Comparison of ENCODE assay signal across 8 cellular contexts in the genomic region with DNA sequence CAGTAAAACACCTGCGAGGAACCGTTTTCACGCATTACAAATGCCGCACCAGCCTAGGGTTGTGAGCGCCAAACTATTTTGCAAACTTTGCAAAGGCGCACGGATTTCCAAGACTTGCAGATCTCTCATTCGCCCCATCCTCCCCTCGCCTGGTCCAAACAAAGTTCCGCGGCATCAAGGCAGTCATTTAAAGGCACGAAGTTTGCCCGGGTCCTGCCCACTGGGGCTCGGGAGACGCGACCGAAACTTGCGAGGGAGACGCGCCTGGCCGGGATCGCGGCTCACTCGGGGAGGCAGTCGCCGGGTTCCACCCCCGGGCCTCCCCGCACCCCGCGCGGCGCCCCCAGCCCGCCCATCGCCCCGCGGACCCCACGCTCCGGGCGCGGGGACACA. TPM values are rescaled to one million over a fixed set of nuclear protein-coding genes. Genes with fewer than 3 reads are reported as not detected.
A peak's percentile ranks its signal among the peaks of the same experiment; 100 is the strongest.
DNase-seq lines count a peak whose midpoint lies in the region; ATAC-seq and TF ChIP-seq lines count a peak whose summit lies in the region.

No MANE protein-coding gene starts in this region.

- H3K27me3 ChIP-seq in endodermal cell (ENCODE audit: control insufficient read depth, insufficient read depth, low read length, poor library complexity, severe bottlenecking) (peaks cover 9% of the 10 kb centered on the region), mononuclear cell (ENCODE audit: insufficient read depth, low read length) (no peaks in the 10 kb centered on the region), thoracic aorta (replicated peaks; ENCODE audit: insufficient read depth) (no peaks in the 10 kb centered on the region)

- POLR2A ChIA-PET in activated CD4-positive, alpha-beta T cell treated with anti-CD3 and anti-CD28 coated beads, Interleukin-2, amount 10 ng/mL, durations not matched to agents 7 days and 5 days (lab: Charles Lee), result no interaction called here

- H3K4me1 ChIP-seq in endodermal cell (ENCODE audit: control insufficient read depth, insufficient read depth, low read length) (peaks cover 3% of the 10 kb centered on the region), mononuclear cell (ENCODE audit: insufficient read depth, low read length) (peaks cover 40% of the 10 kb centered on the region), thoracic aorta (ENCODE audit: control insufficient read depth in 1 of 2, low read depth in 2 of 2) (peaks cover 5 to 11% of the 10 kb centered on the region in 2 donors)

- peak overlapping the region; percentile 85 for H3K4me3 Mint-ChIP-seq in activated CD4-positive, alpha-beta T cell treated with anti-CD3 and anti-CD28 coated beads, Interleukin-2, amount 10 ng/mL, durations not matched to agents 7 days and 5 days
- peak overlapping the region; percentile 91 for H3K4me3 Mint-ChIP-seq in endodermal cell

- ATAC-seq in GM19023 (IDR thresholded peaks at IDR 0.05; ENCODE audit: unreplicated experiment), result peak; percentile 19
- ATAC-seq in HG03565 (IDR thresholded peaks at IDR 0.05; ENCODE audit: unreplicated experiment), result peak; percentile 5
- ATAC-seq in thoracic aorta (ENCODE audit: insufficient number of reproducible peaks, low FRiP score, low read depth), result no peak

- H3K9me3 ChIP-seq in endodermal cell (ENCODE audit: control insufficient read depth, low read length) (peaks cover 5% of the 10 kb centered on the region), mononuclear cell (ENCODE audit: low read depth, low read length) (no peaks in the 10 kb centered on the region), thoracic aorta (no peaks in the 10 kb centered on the region)

- CTCF ChIA-PET in activated CD4-positive, alpha-beta T cell treated with anti-CD3 and anti-CD28 coated beads, Interleukin-2, amount 10 ng/mL, durations not matched to agents 7 days and 5 days (lab: Charles Lee), result no interaction called here

- in situ Hi-C loops in ACHN (cut with HindIII; ENCODE audit: low pct_ligation_motif_present, low pct_unique_long_range_greater_than_20kb, low sequenced_read_pairs), result no loop called here

- H3K27me3 Mint-ChIP-seq in activated CD4-positive, alpha-beta T cell treated with anti-CD3 and anti-CD28 coated beads, Interleukin-2, amount 10 ng/mL, durations not matched to agents 7 days and 5 days, result peaks cover 34% of the 10 kb centered on the region
- peaks cover 17% of the 10 kb centered on the region for H3K27me3 Mint-ChIP-seq in endodermal cell (ENCODE audit: insufficient read depth)

- peak overlapping the region; percentile 87 for H3K4me3 ChIP-seq in endodermal cell (ENCODE audit: low read length)
- H3K4me3 ChIP-seq in mononuclear cell (ENCODE audit: low read length), result peak overlapping the region; percentile 73
- peak overlapping the region; percentile 93 for H3K4me3 ChIP-seq in thoracic aorta

- H3K27ac ChIP-seq in endodermal cell (ENCODE audit: low read depth, low read length) (peak overlapping the region; percentile 91), thoracic aorta (peak overlapping the region; percentile 79 to 83)

- H3K36me3 ChIP-seq in endodermal cell (ENCODE audit: control insufficient read depth, insufficient read depth, low read length) (no peaks in the 10 kb centered on the region), thoracic aorta (no peaks in the 10 kb centered on the region)

- no peaks in the 10 kb centered on the region for H3K36me3 Mint-ChIP-seq in activated CD4-positive, alpha-beta T cell treated with anti-CD3 and anti-CD28 coated beads, Interleukin-2, amount 10 ng/mL, durations not matched to agents 7 days and 5 days (ENCODE audit: low read depth)
- peaks cover 1% of the 10 kb centered on the region for H3K36me3 Mint-ChIP-seq in endodermal cell (ENCODE audit: low read depth)

- H3K4me1 Mint-ChIP-seq in activated CD4-positive, alpha-beta T cell treated with anti-CD3 and anti-CD28 coated beads, Interleukin-2, amount 10 ng/mL, durations not matched to agents 7 days and 5 days, result peaks cover 53% of the 10 kb centered on the region
- H3K4me1 Mint-ChIP-seq in endodermal cell, result peaks cover 28% of the 10 kb centered on the region

- WGBS in endodermal cell (ENCODE audit: insufficient coverage in 1 of 2, insufficient read length in 1 of 2), 2 experiments, result 0% methylated on average over 13 to 40 of the region's 40 CpGs

- TF ChIP-seq CTCF in endodermal cell (conservative IDR thresholded peaks at IDR 0.05), result no peak
- TF ChIP-seq CTCF in thoracic aorta (IDR thresholded peaks at IDR 0.05), result no peak

- peaks cover 5% of the 10 kb centered on the region for H3K9me3 Mint-ChIP-seq in activated CD4-positive, alpha-beta T cell treated with anti-CD3 and anti-CD28 coated beads, Interleukin-2, amount 10 ng/mL, durations not matched to agents 7 days and 5 days
- no peaks in the 10 kb centered on the region for H3K9me3 Mint-ChIP-seq in endodermal cell

- DNase-seq in ACHN (peak; percentile 42), endodermal cell (peak; percentile 65), thoracic aorta (ENCODE audit: low spot score) (no peak), iPS-NIHi7 (ENCODE audit: extremely low spot score) (no peak)
- peak; percentile 23 for DNase-seq in activated CD4-positive, alpha-beta T cell treated with anti-CD3 and anti-CD28 coated beads, Interleukin-2, amount 10 ng/mL, durations not matched to agents 7 days and 5 days

- H3K27ac Mint-ChIP-seq in activated CD4-positive, alpha-beta T cell treated with anti-CD3 and anti-CD28 coated beads, Interleukin-2, amount 10 ng/mL, durations not matched to agents 7 days and 5 days, result peak overlapping the region; percentile 84
- peak overlapping the region; percentile 94 for H3K27ac Mint-ChIP-seq in endodermal cell

- H3K9ac ChIP-seq in endodermal cell (ENCODE audit: extremely low read depth, low read length, poor library complexity, severe bottlenecking), result peak overlapping the region; percentile 60

RNA-seq across cellular contexts. Expression of a gene that starts 0.6 kb away (rescaled TPM):
- 1 to 10 TPM; 3.1 to 4.0 TPM for total RNA-seq in activated CD4-positive, alpha-beta T cell treated with anti-CD3 and anti-CD28 coated beads, Interleukin-2, amount 10 ng/mL, durations not matched to agents 7 days and 5 days
- total RNA-seq in endodermal cell (10 to 100 TPM; 20.6 to 22.9 TPM), mononuclear cell (14.7 TPM), thoracic aorta (10 to 100 TPM in 1 of 2 donors, 1 to 10 TPM in 1; 9.5 to 15.0 TPM)
- 34.3 TPM for polyA plus RNA-seq in endodermal cell (2013, experiment 1 of 2)
- 32.4 TPM for polyA plus RNA-seq in endodermal cell (2013, experiment 2 of 2)

Comparison
In these comparisons a context has a peak if more than half of its experiments do, and no peak if none do; other contexts are left out.
1. DNase-seq: peak in ACHN (single experiment), activated CD4-positive, alpha-beta T cell treated with anti-CD3 and anti-CD28 coated beads, Interleukin-2, amount 10 ng/mL, durations not matched to agents 7 days and 5 days (single experiment) and endodermal cell (single experiment); none in thoracic aorta (single experiment) and iPS-NIHi7 (single experiment).
2. Peak in every context shown above with its lines, with median percentiles within 50 percentile points of each other: H3K4me3 ChIP-seq.